ENCODE assay signal across 13 cellular contexts in genomic region chr7:72405389-72405788, GRCh38. TPM values are rescaled to one million over a fixed set of nuclear protein-coding genes. Genes with fewer than 3 reads are reported as not detected.
DNase-seq lines count a peak whose midpoint lies in the region; ATAC-seq, FAIRE-seq and TF ChIP-seq lines count a peak whose summit lies in the region.
"Had no signal": no experiment of that assay in that cellular context is flagged by ENCODE, and none has a peak within 500 bp of the region (broad histone marks: within the 10 kb centered on the region; RNA-seq: fewer than 3 reads in every experiment).

No MANE protein-coding gene starts in this region.

- no peak overlapping the region for H3K9ac ChIP-seq in keratinocyte (ENCODE audit: control insufficient read depth, extremely low read depth, insufficient read depth, low read length)
- no peak overlapping the region for H3K9ac ChIP-seq in MM.1S (ENCODE audit: low read length)

- no peak overlapping the region for H3K27ac ChIP-seq in CD4-positive, CD25-positive, alpha-beta regulatory T cell (ENCODE audit: insufficient read depth, low read length, poor library complexity, severe bottlenecking)
- H3K27ac ChIP-seq in RWPE1 (no peak overlapping the region), keratinocyte (ENCODE audit: control insufficient read depth, insufficient read depth, low read length) (no peak overlapping the region), MM.1S (ENCODE audit: low read length) (no peak overlapping the region)

- H3K4me2 ChIP-seq in keratinocyte (ENCODE audit: control insufficient read depth, extremely low read depth, insufficient read depth, low read depth, low read length), result peak overlapping the region; percentile 32
- H3K4me2 ChIP-seq in MM.1S (ENCODE audit: low read depth, low read length), result no peak overlapping the region

- H3F3A ChIP-seq in MM.1S (ENCODE audit: insufficient read depth, low read length), result no peaks in the 10 kb centered on the region

- POLR2A ChIA-PET in RWPE1 (lab: Yijun Ruan, JAX; ENCODE audit: low non-redundant PET), result no interaction called here

- in situ Hi-C loops in ACHN (cut with HindIII; ENCODE audit: low pct_ligation_motif_present, low pct_unique_long_range_greater_than_20kb, low sequenced_read_pairs), result no loop called here

- no peak for TF ChIP-seq POLR2A in H54 (IDR thresholded peaks at IDR 0.05; ENCODE audit: low read depth, low read length)

- no peaks in the 10 kb centered on the region for H3K4me1 ChIP-seq in CD4-positive, CD25-positive, alpha-beta regulatory T cell (ENCODE audit: control insufficient read depth, insufficient read depth, low read length, poor library complexity, severe bottlenecking)
- H3K4me1 ChIP-seq in keratinocyte (ENCODE audit: control insufficient read depth, extremely low read depth, insufficient read depth, low read length) (peaks cover 13% of the 10 kb centered on the region), MM.1S (ENCODE audit: low read length) (no peaks in the 10 kb centered on the region)

- peak; percentile 31 to 32 for ATAC-seq in CD4-positive, CD25-positive, alpha-beta regulatory T cell (ENCODE audit: low read depth in 2 of 2)
- ATAC-seq in GM19351 (IDR thresholded peaks at IDR 0.05; ENCODE audit: unreplicated experiment) (peak; percentile 61), T-helper 17 cell (no peak)
- ATAC-seq: WTC11 had no signal

- dilution Hi-C loops in keratinocyte (cut with MboI; ENCODE audit: extremely low pct_ligation_motif_present, low sequenced_read_pairs), result no loop called here

- no peak overlapping the region for H3K4me3 ChIP-seq in CD4-positive, CD25-positive, alpha-beta regulatory T cell (ENCODE audit: low read depth, low read length)
- no peak overlapping the region for H3K4me3 ChIP-seq in keratinocyte (ENCODE audit: control insufficient read depth in 2 of 3, extremely low read depth in 1 of 3, insufficient read depth in 2 of 3, low read depth in 1 of 3, low read length in 3 of 3)
- H3K4me3 ChIP-seq in MM.1S (ENCODE audit: low read length), result no peak overlapping the region

- H3K9me2 ChIP-seq in MM.1S (replicated peaks; ENCODE audit: insufficient read depth, low read length), result no peaks in the 10 kb centered on the region

- DNase-seq in CD4-positive, CD25-positive, alpha-beta regulatory T cell, result no peak
- DNase-seq in RWPE1 (ENCODE audit: low spot score), result peak; percentile 21
- no peak for DNase-seq in keratinocyte (ENCODE audit: low read depth, low spot score)
- DNase-seq in ACHN, result no peak
- no peak for DNase-seq in MM.1S
- DNase-seq in T-helper 17 cell, result no peak
- DNase-seq in H54 (ENCODE audit: insufficient read length, low spot score), result no peak

- H3K36me3 Mint-ChIP-seq in CD4-positive, CD25-positive, alpha-beta regulatory T cell, result no peaks in the 10 kb centered on the region
- no peaks in the 10 kb centered on the region for H3K36me3 Mint-ChIP-seq in T-helper 17 cell (ENCODE audit: low read depth)
- H3K36me3 Mint-ChIP-seq: WTC11 had no signal

- no peak for FAIRE-seq in keratinocyte (lab: Jason Lieb, UNC)
- no peak for FAIRE-seq in H54 (lab: Jason Lieb, UNC)
- FAIRE-seq: islet of Langerhans had no signal

- peaks cover 0 to 19% (median 3%) of the 10 kb centered on the region in 7 donors for H3K9me3 Mint-ChIP-seq in CD4-positive, CD25-positive, alpha-beta regulatory T cell
- H3K9me3 Mint-ChIP-seq: WTC11 had no signal

- H3K27me3 ChIP-seq in CD4-positive, CD25-positive, alpha-beta regulatory T cell (ENCODE audit: control insufficient read depth, insufficient read depth, low read length), result no peaks in the 10 kb centered on the region
- no peaks in the 10 kb centered on the region for H3K27me3 ChIP-seq in keratinocyte (ENCODE audit: control insufficient read depth, extremely low read depth, insufficient read depth, low read length)
- no peaks in the 10 kb centered on the region for H3K27me3 ChIP-seq in MM.1S (replicated peaks; ENCODE audit: insufficient read depth, low read length)

- no peak overlapping the region for H3K27ac Mint-ChIP-seq in CD4-positive, CD25-positive, alpha-beta regulatory T cell
- H3K27ac Mint-ChIP-seq in T-helper 17 cell, result no peak overlapping the region
- H3K27ac Mint-ChIP-seq: WTC11 had no signal

- no peaks in the 10 kb centered on the region for H3K79me2 ChIP-seq in keratinocyte (ENCODE audit: control insufficient read depth, insufficient read depth, low read length)
- H3K79me2 ChIP-seq in MM.1S (ENCODE audit: low read length), result no peaks in the 10 kb centered on the region

- CTCF ChIA-PET in RWPE1 (lab: Yijun Ruan, JAX), result interaction anchor here (0.6 to 0.7 kb wide), 2 partner anchors 17 to 65 kb away, joined by 3 to 6 read pairs; no protein-coding TSS in a partner anchor

- TF ChIP-seq CTCF in RWPE1 (conservative IDR thresholded peaks at IDR 0.05; ENCODE audit: low read depth) (no peak), keratinocyte (optimal IDR thresholded peaks at IDR 0.05 in 1 of 3, IDR thresholded peaks at IDR 0.05 in 1 of 3, conservative IDR thresholded peaks at IDR 0.05 in 1 of 3; ENCODE audit: extremely low read depth in 1 of 3, insufficient read depth in 2 of 3, low read length in 3 of 3) (no peak), MM.1S (IDR thresholded peaks at IDR 0.05; ENCODE audit: low read length) (no peak)

- H4K20me1 ChIP-seq in keratinocyte (ENCODE audit: control insufficient read depth, extremely low read depth, insufficient read depth, low read length) (no peaks in the 10 kb centered on the region), MM.1S (ENCODE audit: insufficient read depth, low read length) (no peaks in the 10 kb centered on the region)

- H3K9me1 ChIP-seq in keratinocyte (ENCODE audit: control insufficient read depth, extremely low read depth, insufficient read depth, low read length), result no peaks in the 10 kb centered on the region

- no peaks in the 10 kb centered on the region for H3K36me3 ChIP-seq in CD4-positive, CD25-positive, alpha-beta regulatory T cell (ENCODE audit: control insufficient read depth, insufficient read depth, low read length)
- H3K36me3 ChIP-seq in keratinocyte (ENCODE audit: control insufficient read depth in 2 of 2, extremely low read depth in 1 of 2, insufficient read depth in 2 of 2, low read length in 2 of 2), result no peaks in the 10 kb centered on the region
- H3K36me3 ChIP-seq in MM.1S (replicated peaks; ENCODE audit: insufficient read depth, low read length), result no peaks in the 10 kb centered on the region

- peaks cover 0 to 2% of the 10 kb centered on the region in 2 experiments for H3K9me3 ChIP-seq in CD4-positive, CD25-positive, alpha-beta regulatory T cell (ENCODE audit: control insufficient read depth in 2 of 2, low read length in 2 of 2)
- H3K9me3 ChIP-seq in keratinocyte (ENCODE audit: control insufficient read depth, low read depth, low read length), result peaks cover 2% of the 10 kb centered on the region
- H3K9me3 ChIP-seq in MM.1S (replicated peaks; ENCODE audit: insufficient read depth, low read length), result no peaks in the 10 kb centered on the region
- no peaks in the 10 kb centered on the region for H3K9me3 ChIP-seq in T-helper 17 cell (ENCODE audit: control insufficient read depth, low read length, poor library complexity, severe bottlenecking)

- no peaks in the 10 kb centered on the region for H3K27me3 Mint-ChIP-seq in CD4-positive, CD25-positive, alpha-beta regulatory T cell
- H3K27me3 Mint-ChIP-seq in T-helper 17 cell, result no peaks in the 10 kb centered on the region

- H2AFZ ChIP-seq in keratinocyte (ENCODE audit: control insufficient read depth, low read length) (no peak overlapping the region), MM.1S (ENCODE audit: low read length) (no peak overlapping the region)

- no peak overlapping the region for H3K4me3 Mint-ChIP-seq in CD4-positive, CD25-positive, alpha-beta regulatory T cell
- no peak overlapping the region for H3K4me3 Mint-ChIP-seq in T-helper 17 cell
- H3K4me3 Mint-ChIP-seq: IgD-negative memory B cell, WTC11 had no signal

- no peaks in the 10 kb centered on the region for H3K4me1 Mint-ChIP-seq in CD4-positive, CD25-positive, alpha-beta regulatory T cell
- H3K4me1 Mint-ChIP-seq in T-helper 17 cell, result no peaks in the 10 kb centered on the region

RNA-seq across cellular contexts. Expression of gene CALN1, which starts 6.7 kb away (rescaled TPM):
- total RNA-seq in CD4-positive, CD25-positive, alpha-beta regulatory T cell, result 0.52 TPM
- polyA plus RNA-seq in CD4-positive, CD25-positive, alpha-beta regulatory T cell, result not detected
- polyA plus RNA-seq in keratinocyte, result not detected in 3 replicates
- polyA plus RNA-seq in keratinocyte (2011; ENCODE audit: low read depth), result not detected
- polyA plus RNA-seq in keratinocyte (2011; cell fraction: cytosol; rRNA removed), result not detected in 2 replicates
- polyA plus RNA-seq in keratinocyte (2011; cell fraction: nucleus; rRNA removed), result not detected in 2 replicates
- polyA plus RNA-seq in keratinocyte (2012; ENCODE audit: low replicate concordance), result not detected in 2 replicates
- polyA minus RNA-seq in keratinocyte, result not detected in 3 replicates
- not detected for polyA minus RNA-seq in keratinocyte (2011; cell fraction: cytosol; rRNA and poly(A)+ RNA removed)
- polyA minus RNA-seq in keratinocyte (2011; cell fraction: nucleus; rRNA and poly(A)+ RNA removed), result not detected in 2 replicates
- total RNA-seq in T-helper 17 cell, result not detected
- total RNA-seq: OCI-LY7, pulmonary artery endothelial cell had no signal
- polyA plus RNA-seq: IgD-negative memory B cell had no signal
